Comparison of ENCODE assay signal across 10 cellular contexts in the genomic region with DNA sequence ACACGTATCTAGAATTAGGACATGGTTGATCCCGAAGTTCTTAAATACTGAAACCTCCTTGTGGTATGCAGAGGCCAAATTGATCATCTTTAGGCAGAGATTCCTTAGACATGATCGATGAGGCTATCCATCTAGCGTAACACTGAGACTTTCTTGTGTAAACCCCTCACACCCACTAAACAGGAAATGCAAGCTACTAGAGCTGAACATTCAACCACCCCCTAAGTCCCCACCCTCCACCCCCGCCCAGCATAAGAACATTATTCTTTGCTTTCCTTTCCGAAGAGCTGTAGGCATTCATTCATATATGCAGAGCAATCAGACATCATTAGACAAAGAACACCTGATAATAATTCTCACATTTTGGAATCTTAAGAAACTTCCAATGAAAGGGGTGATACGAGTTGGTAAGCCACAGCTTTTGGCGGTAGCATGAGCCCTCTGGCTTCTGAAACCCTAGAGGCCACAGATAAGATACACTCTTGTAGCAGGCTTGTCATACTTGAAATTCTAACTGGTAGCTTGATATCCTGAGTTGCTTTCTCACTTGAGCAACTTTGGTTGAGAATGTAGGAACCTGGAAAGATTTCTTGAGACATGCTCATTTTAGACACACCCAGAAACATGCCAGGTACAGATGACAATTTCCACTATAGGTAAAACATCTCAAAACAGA. TPM values are rescaled to one million over a fixed set of nuclear protein-coding genes. Genes with fewer than 3 reads are reported as not detected.
A peak's percentile ranks its signal among the peaks of the same experiment; 100 is the strongest.
DNase-seq lines count a peak whose midpoint lies in the region; ATAC-seq and TF ChIP-seq lines count a peak whose summit lies in the region.
"Had no signal": no experiment of that assay in that cellular context is flagged by ENCODE, and none has a peak within 500 bp of the region (broad histone marks: within the 10 kb centered on the region; RNA-seq: fewer than 3 reads in every experiment).

No MANE protein-coding gene starts in this region.

- no peak overlapping the region for H3K4me2 ChIP-seq in mesendoderm (ENCODE audit: low read length)

- H3K18ac ChIP-seq in mesendoderm (ENCODE audit: low read length), result no peak overlapping the region

- no peak overlapping the region for H2BK15ac ChIP-seq in mesendoderm (replicated peaks; ENCODE audit: low read depth)

- H3K56ac ChIP-seq in mesendoderm (ENCODE audit: low read length), result peak overlapping the region; percentile 59

- no peak for TF ChIP-seq CTCF in psoas muscle (IDR thresholded peaks at IDR 0.05)

- no peak overlapping the region for H4K8ac ChIP-seq in mesendoderm (ENCODE audit: low read depth, low read length)

- no peaks in the 10 kb centered on the region for H3K79me1 ChIP-seq in mesendoderm (ENCODE audit: low read length)

- no peaks in the 10 kb centered on the region for H3K79me2 ChIP-seq in mesendoderm (ENCODE audit: control insufficient read depth, insufficient read depth, low read length)

- H3K36me3 ChIP-seq in mesendoderm (ENCODE audit: control insufficient read depth, insufficient read depth, low read length) (no peaks in the 10 kb centered on the region), psoas muscle (ENCODE audit: insufficient read depth in 1 of 2, low read depth in 1 of 2) (no peaks in the 10 kb centered on the region)
- H3K36me3 ChIP-seq: left lung had no signal

- H3K4me3 ChIP-seq in mesendoderm (ENCODE audit: low read length) (no peak overlapping the region), psoas muscle (no peak overlapping the region)
- H3K4me3 ChIP-seq: left lung had no signal

- peak; percentile 83 for DNase-seq in mesendoderm
- DNase-seq in psoas muscle, result no peak
- no peak for DNase-seq in NCI-H748 treated with DMSO at 0.1 percent for 48 hours (lab: John Stamatoyannopoulos, UW)
- DNase-seq in activated gamma-delta T cell treated with Interleukin-2 at 50 U/mL for 16 hours, result no peak
- no peak for DNase-seq in stimulated activated CD4-positive, alpha-beta T cell treated with anti-CD3 and anti-CD28 coated beads, Interleukin-1b, Interleukin-23, amount 100 ng/mL, for 48 hours
- DNase-seq: left lung had no signal

- no peak overlapping the region for H3K9ac ChIP-seq in mesendoderm (ENCODE audit: low read length)

- ATAC-seq in GM18508 (IDR thresholded peaks at IDR 0.05; ENCODE audit: insufficient read depth, unreplicated experiment) (peak; percentile 25), GM21528 (IDR thresholded peaks at IDR 0.05; ENCODE audit: low FRiP score, unreplicated experiment) (peak; percentile 50), HG03558 (IDR thresholded peaks at IDR 0.05; ENCODE audit: extremely low read depth, unreplicated experiment) (peak; percentile 28), psoas muscle (no peak)
- ATAC-seq: HCT116, left lung had no signal

- H3K9me3 ChIP-seq in psoas muscle, result no peaks in the 10 kb centered on the region
- H3K9me3 ChIP-seq: left lung had no signal

- no peak overlapping the region for H3K27ac ChIP-seq in mesendoderm (ENCODE audit: low read depth, low read length)
- no peak overlapping the region for H3K27ac ChIP-seq in psoas muscle

- H3K27me3 ChIP-seq in mesendoderm (ENCODE audit: insufficient read depth, low read length, poor library complexity) (no peaks in the 10 kb centered on the region), psoas muscle (ENCODE audit: insufficient read depth in 3 of 3, low read length in 2 of 3) (peaks cover 0 to 10% (median 2%) of the 10 kb centered on the region in 3 donors)
- H3K27me3 ChIP-seq: left lung had no signal

- no peak overlapping the region for H3K4ac ChIP-seq in mesendoderm (ENCODE audit: low read depth, low read length)

- intact Hi-C loops in psoas muscle (cut with DNase I), result no loop called here

- WGBS in mesendoderm (ENCODE audit: extremely low coverage, insufficient coverage, low lambda C conversion rate), result no CpG with 5 or more reads among the region's 8 CpGs
- 61 to 71% (median 62%) methylated on average over 8 of the region's 8 CpGs for WGBS in psoas muscle, 3 donors

- H2BK120ac ChIP-seq in mesendoderm (ENCODE audit: low read depth, low read length), result no peak overlapping the region

- H3K4me1 ChIP-seq in mesendoderm (ENCODE audit: control insufficient read depth, low read depth, low read length) (peaks cover 13% of the 10 kb centered on the region), psoas muscle (peaks cover 4% of the 10 kb centered on the region)

- H2AK5ac ChIP-seq in mesendoderm (ENCODE audit: low read length), result no peak overlapping the region

- no peak overlapping the region for H2BK5ac ChIP-seq in mesendoderm (ENCODE audit: low read length)

- no peak overlapping the region for H3K23ac ChIP-seq in mesendoderm (ENCODE audit: low read length)

- H4K5ac ChIP-seq in mesendoderm (ENCODE audit: low read length), result no peak overlapping the region

RNA-seq across cellular contexts. Expression of gene FLI1, which starts 42.2 kb away (rescaled TPM):
- 0.21 TPM for polyA plus RNA-seq in mesendoderm (2013, experiment 1 of 2)
- 0.25 TPM for polyA plus RNA-seq in mesendoderm (2013, experiment 2 of 2)
- total RNA-seq in psoas muscle, result 10 to 100 TPM in 3 of 4 donors, 1 to 10 TPM in 1; 8.8 to 13.1 (median 12.7) TPM
- polyA plus RNA-seq in psoas muscle, result 1 to 10 TPM; 3.3 to 5.5 (median 5.2) TPM

Comparison
In these comparisons a context has a peak if more than half of its experiments do, and no peak if none do; other contexts are left out.
1. ATAC-seq: peak in GM18508 (single experiment), GM21528 (single experiment) and HG03558 (single experiment); none in psoas muscle (0 of 4).